In the genomic region with DNA sequence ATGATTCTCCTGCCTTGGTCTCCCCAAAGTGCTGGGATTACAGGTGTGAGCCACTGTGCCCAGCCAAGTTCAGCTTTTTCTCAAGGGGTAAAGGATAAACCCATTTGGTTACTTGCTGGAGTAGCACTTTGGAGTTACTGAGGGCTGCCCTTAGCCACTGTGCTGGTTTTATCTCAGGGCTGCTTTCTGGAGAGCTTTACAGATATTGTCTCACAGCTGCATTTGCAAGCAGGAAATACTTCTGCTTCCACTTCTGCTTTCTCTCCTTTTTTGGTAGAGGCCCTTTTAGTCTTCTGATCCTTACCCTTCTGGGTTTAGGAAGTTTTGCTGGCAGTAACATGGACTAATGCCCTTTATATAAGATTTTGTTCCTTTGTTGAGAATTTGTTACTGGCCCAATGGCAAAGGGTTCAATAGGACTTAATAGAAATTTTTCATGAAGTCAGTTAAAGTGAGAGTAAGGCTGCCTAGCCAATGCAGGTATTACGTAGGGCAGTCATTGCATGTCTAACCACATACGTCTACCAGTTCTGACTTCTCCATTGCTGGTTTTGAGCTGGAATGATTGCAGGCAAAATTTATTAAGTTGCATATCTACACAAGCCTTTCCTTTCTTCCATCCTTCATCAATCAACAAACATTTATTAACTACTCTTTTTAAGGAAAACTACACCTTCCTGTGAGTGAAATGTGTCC, we compare ENCODE assay signal across 8 cellular contexts. TPM values are rescaled to one million over a fixed set of nuclear protein-coding genes. Genes with fewer than 3 reads are reported as not detected.
A peak's percentile ranks its signal among the peaks of the same experiment; 100 is the strongest.
DNase-seq lines count a peak whose midpoint lies in the region; ATAC-seq and TF ChIP-seq lines count a peak whose summit lies in the region.

No MANE protein-coding gene starts in this region.

- H3K4me3 ChIP-seq in Peyer's patch (no peak overlapping the region), mucosa of descending colon (no peak overlapping the region)

- H3K27ac ChIP-seq in Peyer's patch, result peak overlapping the region; percentile 28 to 75 (median 42)

- peak; percentile 55 for ATAC-seq in GM18873 (IDR thresholded peaks at IDR 0.05; ENCODE audit: low FRiP score, unreplicated experiment)
- peak; percentile 75 for ATAC-seq in HG02798 (IDR thresholded peaks at IDR 0.05; ENCODE audit: poor library complexity, unreplicated experiment)
- ATAC-seq in mucosa of descending colon, result peak; percentile 63
- ATAC-seq in GM18907 (IDR thresholded peaks at IDR 0.05; ENCODE audit: unreplicated experiment), result no peak

- no peaks in the 10 kb centered on the region for H3K27me3 ChIP-seq in Peyer's patch

- intact Hi-C loops in mucosa of descending colon (cut with DNase I, micrococcal nuclease), result no loop called here

- H3K4me1 ChIP-seq in Peyer's patch (peaks cover 0 to 21% (median 14%) of the 10 kb centered on the region in 4 donors), mucosa of descending colon (ENCODE audit: low read depth) (peaks cover 4% of the 10 kb centered on the region)

- DNase-seq in Peyer's patch (peak in 2 of 3 donors; percentile 45 to 60), mucosa of descending colon (no peak), NCI-H774 (lab: John Stamatoyannopoulos, UW) (no peak), kidney glomerular epithelial cell (lab: John Stamatoyannopoulos, UW) (no peak), COLO668 (lab: John Stamatoyannopoulos, UW; ENCODE audit: unreplicated experiment) (no peak)

- no peak for TF ChIP-seq POLR2A in Peyer's patch (IDR thresholded peaks at IDR 0.05)

- TF ChIP-seq CTCF in Peyer's patch (IDR thresholded peaks at IDR 0.05), result no peak
- TF ChIP-seq CTCF in mucosa of descending colon (IDR thresholded peaks at IDR 0.05), result no peak

- H3K9me3 ChIP-seq in Peyer's patch (no peaks in the 10 kb centered on the region), mucosa of descending colon (no peaks in the 10 kb centered on the region)

- peaks cover 0 to 100% (median 0%) of the 10 kb centered on the region in 3 donors for H3K36me3 ChIP-seq in Peyer's patch
- H3K36me3 ChIP-seq in mucosa of descending colon (ENCODE audit: low read depth), result peaks cover 6% of the 10 kb centered on the region

RNA-seq across cellular contexts. Expression of a gene that starts 24.4 kb away (rescaled TPM):
- total RNA-seq in Peyer's patch (100 to 1,000 TPM; 135 to 229 (median 182) TPM), mucosa of descending colon (100 to 1,000 TPM; 357 to 488 (median 444) TPM)

RNA-seq across cellular contexts. Expression of a gene that starts 32.1 kb away (rescaled TPM):
- total RNA-seq in Peyer's patch, result 10 to 100 TPM in 3 of 4 donors, 1 to 10 TPM in 1; 9.6 to 23.4 (median 11.6) TPM
- total RNA-seq in mucosa of descending colon, result 10 to 100 TPM; 16.7 to 63.1 (median 39.1) TPM

Comparison
In these comparisons a context has a peak if more than half of its experiments do, and no peak if none do; other contexts are left out.
1. DNase-seq: peak in Peyer's patch (2 of 3); none in mucosa of descending colon (0 of 3), NCI-H774 (single experiment), kidney glomerular epithelial cell (single experiment) and COLO668 (single experiment).